15 cellular contexts compared by ENCODE assay signal in the genomic region with DNA sequence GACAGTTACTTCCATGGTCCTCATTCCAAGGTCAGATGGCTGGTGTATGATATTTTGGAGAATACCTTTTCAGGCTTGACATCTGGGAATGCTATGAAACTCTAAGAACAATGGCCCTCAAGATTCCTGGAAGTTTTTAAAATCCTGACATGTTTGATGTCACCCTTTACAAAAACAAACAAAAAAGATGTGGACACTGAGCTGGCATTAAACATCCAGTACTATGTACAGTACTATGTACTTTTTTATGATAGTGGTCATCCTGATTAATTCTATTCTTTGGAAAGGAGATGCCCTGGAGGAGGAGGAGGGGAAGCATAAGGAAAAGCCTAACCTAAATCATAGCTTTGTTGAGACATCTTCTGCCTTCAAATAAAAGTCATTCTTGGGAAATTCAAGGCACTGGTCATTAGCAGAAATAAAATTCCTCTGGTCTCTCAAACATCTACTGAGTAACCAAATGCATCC.
A peak's percentile ranks its signal among the peaks of the same experiment; 100 is the strongest.
DNase-seq lines count a peak whose midpoint lies in the region; ATAC-seq and TF ChIP-seq lines count a peak whose summit lies in the region.
"Had no signal": no experiment of that assay in that cellular context is flagged by ENCODE, and none has a peak within 500 bp of the region (broad histone marks: within the 10 kb centered on the region; RNA-seq: fewer than 3 reads in every experiment).

No MANE protein-coding gene starts in this region.

- ATAC-seq in IMR-90 (ENCODE audit: low read depth) (peak; percentile 5; the same call in 1 of the 2 replicates), HG02870 (IDR thresholded peaks at IDR 0.05; ENCODE audit: unreplicated experiment) (no peak), HG03139 (IDR thresholded peaks at IDR 0.05; ENCODE audit: unreplicated experiment) (no peak)

- H3K23ac ChIP-seq in IMR-90 (ENCODE audit: low read depth, low read length) (peak overlapping the region; percentile 37; the same call in 1 of the 2 replicates), trophoblast cell (ENCODE audit: low read length) (no peak overlapping the region)

- H4K91ac ChIP-seq in IMR-90 (ENCODE audit: insufficient read depth, low read depth, low read length) (peak overlapping the region; percentile 56; the same call in 1 of the 2 replicates), trophoblast cell (ENCODE audit: low read depth, low read length) (no peak overlapping the region)

- H3K18ac ChIP-seq in IMR-90 (ENCODE audit: low read depth, low read length) (peak overlapping the region; percentile 87; the same call in 1 of the 2 replicates), trophoblast cell (ENCODE audit: low read length) (no peak overlapping the region)

- 0 out of 2 replicates have a peak overlapping the region, but pooled peaks have one; percentile 33 for H3K27ac ChIP-seq in IMR-90 (ENCODE audit: insufficient read depth, low read length)
- peak overlapping the region; percentile 79 for H3K27ac ChIP-seq in trophoblast cell (ENCODE audit: low read depth, low read length)
- peak overlapping the region in 2 of 4 donors; percentile 3 to 35 for H3K27ac ChIP-seq in tibial nerve

- no peaks in the 10 kb centered on the region for H3K79me2 ChIP-seq in trophoblast cell (ENCODE audit: control insufficient read depth, insufficient read depth, low read length, poor library complexity)

- peak overlapping the region; percentile 52; the same call in 1 of the 2 replicates for H3K4me2 ChIP-seq in IMR-90 (ENCODE audit: low read depth, low read length)
- H3K4me2 ChIP-seq in trophoblast cell (ENCODE audit: low read length) = no peak overlapping the region

- no peak overlapping the region for H3K4me3 Mint-ChIP-seq in chondrocyte (ENCODE audit: unreplicated experiment)
- H3K4me3 Mint-ChIP-seq: T-helper 1 cell treated with Interleukin-12 subunit alpha and Interleukin-12 subunit beta and Interleukin-4 antibody, amounts not matched to agents 30 μg/mL and 1 μg/mL, for 36 hours had no signal

- peak overlapping the region; percentile 72 for H3K27ac Mint-ChIP-seq in chondrocyte (ENCODE audit: unreplicated experiment)
- H3K27ac Mint-ChIP-seq: T-helper 1 cell treated with Interleukin-12 subunit alpha and Interleukin-12 subunit beta and Interleukin-4 antibody, amounts not matched to agents 30 μg/mL and 1 μg/mL, for 36 hours had no signal

- peak overlapping the region; percentile 65 for H2BK120ac ChIP-seq in IMR-90 (ENCODE audit: low read depth, low read length)
- no peak overlapping the region for H2BK120ac ChIP-seq in trophoblast cell (ENCODE audit: insufficient read depth, low read length, poor library complexity)

- no peak overlapping the region for H2AK5ac ChIP-seq in IMR-90 (ENCODE audit: low read depth, low read length)
- H2AK5ac ChIP-seq in trophoblast cell (ENCODE audit: low read length) = no peak overlapping the region

- peak overlapping the region; percentile 68; the same call in 1 of the 2 replicates for H2BK20ac ChIP-seq in IMR-90 (ENCODE audit: low read depth, low read length)

- H4K20me1 ChIP-seq in IMR-90 (ENCODE audit: insufficient read depth, low read length) = no peaks in the 10 kb centered on the region

- H3K4ac ChIP-seq in IMR-90 (ENCODE audit: low read depth, low read length) = peak overlapping the region; percentile 60; the same call in 1 of the 2 replicates
- H3K4ac ChIP-seq in trophoblast cell (ENCODE audit: low read depth, low read length) = no peak overlapping the region

- H4K8ac ChIP-seq in IMR-90 (ENCODE audit: low read depth in 2 of 2, low read length in 2 of 2) = peak overlapping the region in 1 of 2 experiments; percentile 49; a peak in 1 of 4 replicates
- H4K8ac ChIP-seq in trophoblast cell (ENCODE audit: low read depth, low read length) = no peak overlapping the region

- no peak overlapping the region for H3K56ac ChIP-seq in IMR-90 (ENCODE audit: extremely low read depth, insufficient read depth, low read length)

- dilution Hi-C loops in IMR-90 (cut with HindIII; ENCODE audit: low sequenced_read_pairs, unreplicated experiment) = no loop called here

- POLR2A ChIA-PET in BJ (lab: Charles Lee) = interaction anchor here (0.6 kb wide), 2 partner anchors 22 to 29 kb away, joined by 3 to 4 read pairs; no protein-coding TSS in a partner anchor
- POLR2A ChIA-PET in IMR-90 (lab: Charles Lee; ENCODE audit: unreplicated experiment) = no interaction called here

- H3K14ac ChIP-seq in IMR-90 (replicated peaks; ENCODE audit: low read depth, low read length) (peak overlapping the region; percentile 59; the same call in 1 of the 2 replicates), trophoblast cell (ENCODE audit: low read length) (no peak overlapping the region)

- no peaks in the 10 kb centered on the region for H3K9me3 Mint-ChIP-seq in chondrocyte (ENCODE audit: low read depth)
- H3K9me3 Mint-ChIP-seq: T-helper 1 cell treated with Interleukin-12 subunit alpha and Interleukin-12 subunit beta and Interleukin-4 antibody, amounts not matched to agents 30 μg/mL and 1 μg/mL, for 36 hours had no signal

- no peaks in the 10 kb centered on the region for H3K27me3 Mint-ChIP-seq in chondrocyte (ENCODE audit: low read depth)

- H3K9ac ChIP-seq in IMR-90 (ENCODE audit: low read depth, low read length) (no peak overlapping the region), trophoblast cell (ENCODE audit: low read length) (no peak overlapping the region)

- TF ChIP-seq POLR2A in IMR-90 (IDR thresholded peaks at IDR 0.05; ENCODE audit: low read depth, low read length) (no peak), tibial nerve (IDR thresholded peaks at IDR 0.05) (no peak)

- H2AK9ac ChIP-seq in IMR-90 (replicated peaks; ENCODE audit: low read depth, low read length, poor library complexity) = no peak overlapping the region

- peaks cover 3% of the 10 kb centered on the region; the same call in 1 of the 2 replicates for H3K9me1 ChIP-seq in IMR-90 (ENCODE audit: insufficient read depth, low read length)

- TF ChIP-seq CTCF in BJ (IDR thresholded peaks at IDR 0.05; ENCODE audit: insufficient read depth, low read depth, low read length) (no peak), IMR-90 (conservative IDR thresholded peaks at IDR 0.05; ENCODE audit: low read depth, low read length) (no peak), chondrocyte (IDR thresholded peaks at IDR 0.05) (no peak), tibial nerve (IDR thresholded peaks at IDR 0.05) (no peak)

- H3K79me1 ChIP-seq in IMR-90 (ENCODE audit: low read depth in 1 of 2, low read length in 2 of 2) (no peaks in the 10 kb centered on the region), trophoblast cell (ENCODE audit: low read length) (peaks cover 10% of the 10 kb centered on the region)

- H3K4me1 Mint-ChIP-seq in chondrocyte (ENCODE audit: low read depth) = peaks cover 87% of the 10 kb centered on the region

- no peaks in the 10 kb centered on the region for H3K36me3 Mint-ChIP-seq in chondrocyte (ENCODE audit: low read depth)

- H3K4me1 ChIP-seq in IMR-90 (ENCODE audit: control insufficient read depth, insufficient read depth, low read length) (peaks cover 16% of the 10 kb centered on the region), trophoblast cell (ENCODE audit: control insufficient read depth in 1 of 2, insufficient read depth in 2 of 2, low read length in 2 of 2) (no peaks in the 10 kb centered on the region), tibial nerve (peaks cover 0 to 24% (median 2%) of the 10 kb centered on the region in 4 donors)
- H3K4me1 ChIP-seq: HAP-1 had no signal

- H3K9me3 ChIP-seq in IMR-90 (ENCODE audit: control insufficient read depth, insufficient read depth, low read length) = no peaks in the 10 kb centered on the region
- H3K9me3 ChIP-seq in trophoblast cell (ENCODE audit: insufficient read depth, low read depth, low read length) = no peaks in the 10 kb centered on the region
- H3K9me3 ChIP-seq in tibial nerve = no peaks in the 10 kb centered on the region
- H3K9me3 ChIP-seq: HAP-1 had no signal

- no peak for TF ChIP-seq RAD21 in IMR-90 (IDR thresholded peaks at IDR 0.05; ENCODE audit: low read length)

- H3K36me3 ChIP-seq in BJ (ENCODE audit: control insufficient read depth, insufficient read depth, low read length) = no peaks in the 10 kb centered on the region
- H3K36me3 ChIP-seq in IMR-90 (ENCODE audit: control insufficient read depth, insufficient read depth, low read length) = no peaks in the 10 kb centered on the region
- no peaks in the 10 kb centered on the region for H3K36me3 ChIP-seq in trophoblast cell (ENCODE audit: control insufficient read depth in 1 of 2, insufficient read depth in 2 of 2, low read length in 2 of 2)
- no peaks in the 10 kb centered on the region for H3K36me3 ChIP-seq in tibial nerve
- H3K36me3 ChIP-seq: HAP-1 had no signal

- H3K4me3 ChIP-seq in BJ (ENCODE audit: low read depth, low read length) (no peak overlapping the region), IMR-90 (ENCODE audit: insufficient read depth, low read depth, low read length) (no peak overlapping the region), trophoblast cell (ENCODE audit: low read depth, low read length) (no peak overlapping the region), tibial nerve (no peak overlapping the region)
- H3K4me3 ChIP-seq: HAP-1 had no signal

- no peak overlapping the region for H4K5ac ChIP-seq in IMR-90 (ENCODE audit: low read depth, low read length)

- in situ Hi-C loops in IMR-90 (cut with MboI; ENCODE audit: low sequenced_read_pairs) = no loop called here

- intact Hi-C loops in IMR-90 (cut with micrococcal nuclease) = loop anchor here (10.0 kb wide), 1 partner anchor 155 kb away; no protein-coding TSS in a partner anchor

- TF ChIP-seq EP300 in tibial nerve (IDR thresholded peaks at IDR 0.05) = no peak

- peak overlapping the region; percentile 53 for H2BK5ac ChIP-seq in IMR-90 (ENCODE audit: low read depth, low read length, poor library complexity, severe bottlenecking)
- H2BK5ac ChIP-seq in trophoblast cell (ENCODE audit: low read depth, low read length, poor library complexity) = no peak overlapping the region

- no peak overlapping the region for H2BK12ac ChIP-seq in trophoblast cell (ENCODE audit: low read length)

- no peak overlapping the region for H4K12ac ChIP-seq in trophoblast cell (ENCODE audit: low read depth, low read length)

- H3K27me3 ChIP-seq in BJ (ENCODE audit: control insufficient read depth, insufficient read depth, low read length) (no peaks in the 10 kb centered on the region), IMR-90 (ENCODE audit: control insufficient read depth, insufficient read depth, low read length) (no peaks in the 10 kb centered on the region), trophoblast cell (ENCODE audit: insufficient read depth, low read length) (no peaks in the 10 kb centered on the region), tibial nerve (no peaks in the 10 kb centered on the region)

- DNase-seq in BJ (ENCODE audit: low read depth) (peak; percentile 50), IMR-90 (peak; percentile 6), chondrocyte (ENCODE audit: low spot score) (no peak), trophoblast cell (peak in 1 of 2 donors; percentile 9), tibial nerve (ENCODE audit: low spot score in 2 of 2) (no peak), T-helper 9 cell (no peak)
- DNase-seq: amniotic stem cell; NCI-H1105; NCI-H2171 treated with DMSO at 0.1 percent for 48 hours; RPMI8226; stimulated activated CD4-positive, alpha-beta T cell treated with anti-CD3 and anti-CD28 coated beads, Interleukin-2, amount 100 ng/mL, for 24 hours had no signal

- CTCF ChIA-PET in BJ (lab: Yijun Ruan, JAX) = interaction anchor here (0.7 to 1.4 kb wide), 6 partner anchors 9 to 249 kb away, joined by 3 to 4 read pairs (median 3); no protein-coding TSS in a partner anchor
- CTCF ChIA-PET in IMR-90 (lab: Yijun Ruan, JAX) = interaction anchor here (0.9 kb wide), 1 partner anchor 93 kb away, joined by 3 read pairs; no protein-coding TSS in a partner anchor

- no TSS peak for BruUV-seq in IMR-90 (replicated peaks; lab: Mats Ljungman, UMichigan)

- H2AFZ ChIP-seq in IMR-90 (replicated peaks; ENCODE audit: low read length, poor library complexity) (no peak overlapping the region), trophoblast cell (ENCODE audit: insufficient read depth, low read length, poor library complexity) (no peak overlapping the region)

- peak overlapping the region; percentile 28; the same call in 1 of the 3 replicates for H2BK15ac ChIP-seq in IMR-90 (ENCODE audit: low read depth, low read length)

Comparison
In these comparisons a context has a peak if more than half of its experiments do, and no peak if none do; other contexts are left out.
1. DNase-seq: peak in BJ (single experiment) and IMR-90 (single experiment); none in chondrocyte (single experiment), tibial nerve (0 of 2) and T-helper 9 cell (single experiment).